Comparison of ENCODE assay signal across 1 cellular context in genomic region chr10:24784061-24784460, GRCh38.
TF ChIP-seq lines count a peak whose summit lies in the region.

No MANE protein-coding gene starts in this region.

TF ChIP-seq in K562, 482 proteins besides CTCF, POLR2A, EP300 and RAD21 (continued from another document):
- TF ChIP-seq PKNOX1 (IDR thresholded peaks at IDR 0.05) (no peak), MEF2D (tag; conservative IDR thresholded peaks at IDR 0.05; ENCODE audit: low read depth) (no peak), DMBX1 (CRISPR knock-in tag; IDR thresholded peaks at IDR 0.05; ENCODE audit: borderline replicate concordance) (no peak), ZNF395 (CRISPR knock-in tag; IDR thresholded peaks at IDR 0.05) (no peak), THRAP3 (IDR thresholded peaks at IDR 0.05; ENCODE audit: borderline replicate concordance) (no peak), ZSCAN32 (CRISPR knock-in tag; IDR thresholded peaks at IDR 0.05) (no peak)
